9 cellular contexts compared by ENCODE assay signal in genomic region chr17:82035956-82036633, GRCh38. TPM values are rescaled to one million over a fixed set of nuclear protein-coding genes. Genes with fewer than 3 reads are reported as not detected.
DNase-seq lines count a peak whose midpoint lies in the region; ATAC-seq, FAIRE-seq and TF ChIP-seq lines count a peak whose summit lies in the region.
"Had no signal": no experiment of that assay in that cellular context is flagged by ENCODE, and none has a peak within 500 bp of the region (broad histone marks: within the 10 kb centered on the region; RNA-seq: fewer than 3 reads in every experiment).

No MANE protein-coding gene starts in this region.

- no peaks in the 10 kb centered on the region for H3K27me3 Mint-ChIP-seq in activated CD8-positive, alpha-beta memory T cell treated with anti-CD3 and anti-CD28 coated beads, Interleukin-2, amount 10 ng/mL, durations not matched to agents 7 days and 5 days
- peaks cover 2% of the 10 kb centered on the region for H3K27me3 Mint-ChIP-seq in activated T-helper 1 cell treated with anti-CD3 and anti-CD28 coated beads, Interleukin-12 subunit alpha, Interleukin-12 subunit beta, Interleukin-2, Interleukin-4 antibody, amounts not matched to agents 30 ng/mL and 10 ng/mL and 1 ng/mL, durations not matched to agents 14 hours and 24 hours and 36 hours (ENCODE audit: insufficient read depth)

- no peak for ATAC-seq in activated CD8-positive, alpha-beta memory T cell treated with anti-CD3 and anti-CD28 coated beads, Interleukin-2, amount 10 ng/mL, durations not matched to agents 7 days and 5 days
- no peak for ATAC-seq in GM18517 (IDR thresholded peaks at IDR 0.05; ENCODE audit: unreplicated experiment)

- H3K9me3 ChIP-seq in kidney (ENCODE audit: control insufficient read depth in 1 of 2, low read length in 2 of 2): no peaks in the 10 kb centered on the region
- no peaks in the 10 kb centered on the region for H3K9me3 ChIP-seq in suprapubic skin

- H3K27ac ChIP-seq in kidney (ENCODE audit: low read depth in 2 of 2, low read length in 2 of 2) (peak overlapping the region in 1 of 2 donors; percentile 99), suprapubic skin (no peak overlapping the region)

- peaks cover 5 to 19% of the 10 kb centered on the region in 2 donors for H3K4me1 ChIP-seq in kidney (ENCODE audit: control insufficient read depth in 1 of 2, insufficient read depth in 1 of 2, low read depth in 1 of 2, low read length in 2 of 2)
- peaks cover 36% of the 10 kb centered on the region for H3K4me1 ChIP-seq in suprapubic skin

- no peak overlapping the region for H3K27ac Mint-ChIP-seq in activated CD8-positive, alpha-beta memory T cell treated with anti-CD3 and anti-CD28 coated beads, Interleukin-2, amount 10 ng/mL, durations not matched to agents 7 days and 5 days
- H3K27ac Mint-ChIP-seq in activated T-helper 1 cell treated with anti-CD3 and anti-CD28 coated beads, Interleukin-12 subunit alpha, Interleukin-12 subunit beta, Interleukin-2, Interleukin-4 antibody, amounts not matched to agents 30 ng/mL and 10 ng/mL and 1 ng/mL, durations not matched to agents 14 hours and 24 hours and 36 hours: no peak overlapping the region

- H3K4me3 ChIP-seq in kidney (ENCODE audit: low read length in 2 of 2) (peak overlapping the region; percentile 41 to 84), suprapubic skin (peak overlapping the region; percentile 69)

- no peak for TF ChIP-seq POLR2A in suprapubic skin (IDR thresholded peaks at IDR 0.05)

- H3K9ac ChIP-seq in kidney (ENCODE audit: low read length in 2 of 2): peak overlapping the region in 1 of 2 donors; percentile 91

- no peaks in the 10 kb centered on the region for H3K9me3 Mint-ChIP-seq in activated CD8-positive, alpha-beta memory T cell treated with anti-CD3 and anti-CD28 coated beads, Interleukin-2, amount 10 ng/mL, durations not matched to agents 7 days and 5 days (ENCODE audit: low read depth)
- H3K9me3 Mint-ChIP-seq in activated T-helper 1 cell treated with anti-CD3 and anti-CD28 coated beads, Interleukin-12 subunit alpha, Interleukin-12 subunit beta, Interleukin-2, Interleukin-4 antibody, amounts not matched to agents 30 ng/mL and 10 ng/mL and 1 ng/mL, durations not matched to agents 14 hours and 24 hours and 36 hours: no peaks in the 10 kb centered on the region

- no peak for TF ChIP-seq EP300 in suprapubic skin (IDR thresholded peaks at IDR 0.05)

- CTCF ChIA-PET in activated CD8-positive, alpha-beta memory T cell treated with anti-CD3 and anti-CD28 coated beads, Interleukin-2, amount 10 ng/mL, durations not matched to agents 7 days and 5 days (lab: Charles Lee): interaction anchor here (0.8 to 3.5 kb wide), 8 partner anchors 8 to 118 kb away, joined by 3 to 10 read pairs (median 5); partner anchors contain the start of genes CENPX and LRRC45

- H3K36me3 Mint-ChIP-seq in activated CD8-positive, alpha-beta memory T cell treated with anti-CD3 and anti-CD28 coated beads, Interleukin-2, amount 10 ng/mL, durations not matched to agents 7 days and 5 days: peaks cover 7% of the 10 kb centered on the region
- H3K36me3 Mint-ChIP-seq in activated T-helper 1 cell treated with anti-CD3 and anti-CD28 coated beads, Interleukin-12 subunit alpha, Interleukin-12 subunit beta, Interleukin-2, Interleukin-4 antibody, amounts not matched to agents 30 ng/mL and 10 ng/mL and 1 ng/mL, durations not matched to agents 14 hours and 24 hours and 36 hours (ENCODE audit: low read depth): peaks cover 11% of the 10 kb centered on the region

- H3K27me3 ChIP-seq in suprapubic skin: peaks cover 7% of the 10 kb centered on the region

- peak overlapping the region; percentile 74 for H3K4me3 Mint-ChIP-seq in activated CD8-positive, alpha-beta memory T cell treated with anti-CD3 and anti-CD28 coated beads, Interleukin-2, amount 10 ng/mL, durations not matched to agents 7 days and 5 days
- peak overlapping the region; percentile 77 for H3K4me3 Mint-ChIP-seq in activated T-helper 1 cell treated with anti-CD3 and anti-CD28 coated beads, Interleukin-12 subunit alpha, Interleukin-12 subunit beta, Interleukin-2, Interleukin-4 antibody, amounts not matched to agents 30 ng/mL and 10 ng/mL and 1 ng/mL, durations not matched to agents 14 hours and 24 hours and 36 hours

- intact Hi-C loops in activated T-helper 1 cell treated with anti-CD3 and anti-CD28 coated beads, Interleukin-12 subunit alpha, Interleukin-12 subunit beta, Interleukin-2, Interleukin-4 antibody, amounts not matched to agents 30 ng/mL and 10 ng/mL and 1 ng/mL, durations not matched to agents 14 hours and 24 hours and 36 hours (cut with micrococcal nuclease): loop anchor here (5.0 kb wide), 1 partner anchor 164 kb away; the partner anchor contains the start of gene ARHGDIA
- intact Hi-C loops in kidney (cut with DNase I): loop anchor here (10.0 kb wide), 1 partner anchor 119 kb away; no protein-coding TSS in a partner anchor

- no peak for TF ChIP-seq CTCF in kidney (IDR thresholded peaks at IDR 0.05; ENCODE audit: borderline replicate concordance, extremely low read depth, insufficient read depth)
- no peak for TF ChIP-seq CTCF in suprapubic skin (IDR thresholded peaks at IDR 0.05)

- 91% methylated on average over 8 of the region's 20 CpGs for WGBS in suprapubic skin

- no peak for FAIRE-seq in kidney (lab: Jason Lieb, UNC)

- H3K36me3 ChIP-seq in kidney (ENCODE audit: control insufficient read depth in 1 of 2, insufficient read depth in 2 of 2, low read length in 2 of 2): peaks cover 0 to 7% of the 10 kb centered on the region in 2 donors
- H3K36me3 ChIP-seq in suprapubic skin: no peaks in the 10 kb centered on the region

- H3K4me1 Mint-ChIP-seq in activated CD8-positive, alpha-beta memory T cell treated with anti-CD3 and anti-CD28 coated beads, Interleukin-2, amount 10 ng/mL, durations not matched to agents 7 days and 5 days: peaks cover 22% of the 10 kb centered on the region
- peaks cover 24% of the 10 kb centered on the region for H3K4me1 Mint-ChIP-seq in activated T-helper 1 cell treated with anti-CD3 and anti-CD28 coated beads, Interleukin-12 subunit alpha, Interleukin-12 subunit beta, Interleukin-2, Interleukin-4 antibody, amounts not matched to agents 30 ng/mL and 10 ng/mL and 1 ng/mL, durations not matched to agents 14 hours and 24 hours and 36 hours (ENCODE audit: low read depth)

- no peak for DNase-seq in activated CD8-positive, alpha-beta memory T cell treated with anti-CD3 and anti-CD28 coated beads, Interleukin-2, amount 10 ng/mL, durations not matched to agents 7 days and 5 days
- DNase-seq in activated CD8-positive, alpha-beta memory T cell treated with anti-CD3 and anti-CD28 coated beads, Interleukin-2, amount 50 U/mL, for 48 hours: no peak
- no peak for DNase-seq in activated T-helper 1 cell treated with anti-CD3 and anti-CD28 coated beads, Interleukin-12 subunit alpha, Interleukin-12 subunit beta, Interleukin-2, Interleukin-4 antibody, amounts not matched to agents 30 ng/mL and 10 ng/mL and 1 ng/mL, durations not matched to agents 14 hours and 24 hours and 36 hours (ENCODE audit: low spot score)
- DNase-seq in kidney: no peak
- no peak for DNase-seq in suprapubic skin (ENCODE audit: low spot score in 2 of 2)
- DNase-seq in effector CD4-positive, alpha-beta T cell: no peak
- no peak for DNase-seq in C1 segment of cervical spinal cord (lab: John Stamatoyannopoulos, UW)
- DNase-seq: NCI-H2227 treated with DMSO at 0.1 percent for 48 hours had no signal

RNA-seq across cellular contexts. Expression of gene DCXR, which starts 1.4 kb away (rescaled TPM):
- 100 to 1,000 TPM; 120 to 124 TPM for total RNA-seq in activated CD8-positive, alpha-beta memory T cell treated with anti-CD3 and anti-CD28 coated beads, Interleukin-2, amount 10 ng/mL, durations not matched to agents 7 days and 5 days
- 123 and 125 TPM in 2 replicates for total RNA-seq in activated T-helper 1 cell treated with anti-CD3 and anti-CD28 coated beads, Interleukin-12 subunit alpha, Interleukin-12 subunit beta, Interleukin-2, Interleukin-4 antibody, amounts not matched to agents 30 ng/mL and 10 ng/mL and 1 ng/mL, durations not matched to agents 14 hours and 24 hours and 36 hours
- 102 TPM for total RNA-seq in kidney
- polyA plus RNA-seq in kidney (ENCODE audit: insufficient read depth, low read depth, low replicate concordance): 551 TPM
- total RNA-seq in suprapubic skin: 100 to 1,000 TPM; 160 to 267 (median 222) TPM

RNA-seq across cellular contexts. Expression of gene RAC3, which starts 4.6 kb away (rescaled TPM):
- total RNA-seq in activated CD8-positive, alpha-beta memory T cell treated with anti-CD3 and anti-CD28 coated beads, Interleukin-2, amount 10 ng/mL, durations not matched to agents 7 days and 5 days: 1 to 10 TPM; 6.4 to 6.8 TPM
- total RNA-seq in activated T-helper 1 cell treated with anti-CD3 and anti-CD28 coated beads, Interleukin-12 subunit alpha, Interleukin-12 subunit beta, Interleukin-2, Interleukin-4 antibody, amounts not matched to agents 30 ng/mL and 10 ng/mL and 1 ng/mL, durations not matched to agents 14 hours and 24 hours and 36 hours: 7.6 and 9.4 TPM in 2 replicates
- total RNA-seq in kidney: 2.6 TPM
- 13.1 TPM for polyA plus RNA-seq in kidney (ENCODE audit: insufficient read depth, low read depth, low replicate concordance)
- 10 to 100 TPM; 13.7 to 34.1 (median 14.8) TPM for total RNA-seq in suprapubic skin

RNA-seq across cellular contexts. Expression of gene LRRC45, which starts 13.0 kb away (rescaled TPM):
- total RNA-seq in activated CD8-positive, alpha-beta memory T cell treated with anti-CD3 and anti-CD28 coated beads, Interleukin-2, amount 10 ng/mL, durations not matched to agents 7 days and 5 days: 10 to 100 TPM; 45.4 to 61.6 TPM
- 37.6 and 37.8 TPM in 2 replicates for total RNA-seq in activated T-helper 1 cell treated with anti-CD3 and anti-CD28 coated beads, Interleukin-12 subunit alpha, Interleukin-12 subunit beta, Interleukin-2, Interleukin-4 antibody, amounts not matched to agents 30 ng/mL and 10 ng/mL and 1 ng/mL, durations not matched to agents 14 hours and 24 hours and 36 hours
- 9.9 TPM for total RNA-seq in kidney
- polyA plus RNA-seq in kidney (ENCODE audit: insufficient read depth, low read depth, low replicate concordance): 9.9 TPM
- total RNA-seq in suprapubic skin: 10 to 100 TPM; 14.1 to 18.7 (median 15.4) TPM

RNA-seq across cellular contexts. Expression of gene CENPX, which starts 13.4 kb away (rescaled TPM):
- 10 to 100 TPM; 80.2 to 91.3 TPM for total RNA-seq in activated CD8-positive, alpha-beta memory T cell treated with anti-CD3 and anti-CD28 coated beads, Interleukin-2, amount 10 ng/mL, durations not matched to agents 7 days and 5 days
- 109 and 120 TPM in 2 replicates for total RNA-seq in activated T-helper 1 cell treated with anti-CD3 and anti-CD28 coated beads, Interleukin-12 subunit alpha, Interleukin-12 subunit beta, Interleukin-2, Interleukin-4 antibody, amounts not matched to agents 30 ng/mL and 10 ng/mL and 1 ng/mL, durations not matched to agents 14 hours and 24 hours and 36 hours
- total RNA-seq in kidney: 36.9 TPM
- polyA plus RNA-seq in kidney (ENCODE audit: insufficient read depth, low read depth, low replicate concordance): 93.2 TPM
- total RNA-seq in suprapubic skin: 10 to 100 TPM; 75.8 to 81.6 (median 76.8) TPM

RNA-seq across cellular contexts. Expression of gene RFNG, which starts 15.5 kb away (rescaled TPM):
- total RNA-seq in activated CD8-positive, alpha-beta memory T cell treated with anti-CD3 and anti-CD28 coated beads, Interleukin-2, amount 10 ng/mL, durations not matched to agents 7 days and 5 days: 10 to 100 TPM; 20.9 to 23.0 TPM
- total RNA-seq in activated T-helper 1 cell treated with anti-CD3 and anti-CD28 coated beads, Interleukin-12 subunit alpha, Interleukin-12 subunit beta, Interleukin-2, Interleukin-4 antibody, amounts not matched to agents 30 ng/mL and 10 ng/mL and 1 ng/mL, durations not matched to agents 14 hours and 24 hours and 36 hours: 24.1 and 26.8 TPM in 2 replicates
- total RNA-seq in kidney (29.8 TPM), suprapubic skin (10 to 100 TPM; 46.0 to 61.0 (median 50.8) TPM)
- polyA plus RNA-seq in kidney (ENCODE audit: insufficient read depth, low read depth, low replicate concordance): 47.3 TPM
